1 cellular context compared by ENCODE assay signal in genomic region chr12:27709212-27709931, GRCh38.
TF ChIP-seq lines count a peak whose summit lies in the region.

No MANE protein-coding gene starts in this region.

TF ChIP-seq in HCT116, 20 proteins besides CTCF, POLR2A, EP300 and RAD21 (continued from another document):
- no peak for TF ChIP-seq YY1 (IDR thresholded peaks at IDR 0.05; ENCODE audit: extremely low read depth, insufficient replicate concordance, low read depth, low read length)
- TF ChIP-seq SRF (IDR thresholded peaks at IDR 0.05; ENCODE audit: low read depth) = no peak
- TF ChIP-seq JUND (IDR thresholded peaks at IDR 0.05) = no peak
- TF ChIP-seq, protein P1, sequence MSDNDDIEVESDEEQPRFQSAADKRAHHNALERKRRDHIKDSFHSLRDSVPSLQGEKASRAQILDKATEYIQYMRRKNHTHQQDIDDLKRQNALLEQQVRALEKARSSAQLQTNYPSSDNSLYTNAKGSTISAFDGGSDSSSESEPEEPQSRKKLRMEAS (IDR thresholded peaks at IDR 0.05) = no peak
- TF ChIP-seq FOSL1 (IDR thresholded peaks at IDR 0.05; ENCODE audit: low read depth) = no peak
- TF ChIP-seq POLR2AphosphoS5 (IDR thresholded peaks at IDR 0.05; ENCODE audit: low read depth, low read length) = no peak
- no peak for TF ChIP-seq CEBPB (IDR thresholded peaks at IDR 0.05; ENCODE audit: low read depth)
- no peak for TF ChIP-seq ELF1 (IDR thresholded peaks at IDR 0.05; ENCODE audit: borderline replicate concordance, low read depth)
